In the genomic region with DNA sequence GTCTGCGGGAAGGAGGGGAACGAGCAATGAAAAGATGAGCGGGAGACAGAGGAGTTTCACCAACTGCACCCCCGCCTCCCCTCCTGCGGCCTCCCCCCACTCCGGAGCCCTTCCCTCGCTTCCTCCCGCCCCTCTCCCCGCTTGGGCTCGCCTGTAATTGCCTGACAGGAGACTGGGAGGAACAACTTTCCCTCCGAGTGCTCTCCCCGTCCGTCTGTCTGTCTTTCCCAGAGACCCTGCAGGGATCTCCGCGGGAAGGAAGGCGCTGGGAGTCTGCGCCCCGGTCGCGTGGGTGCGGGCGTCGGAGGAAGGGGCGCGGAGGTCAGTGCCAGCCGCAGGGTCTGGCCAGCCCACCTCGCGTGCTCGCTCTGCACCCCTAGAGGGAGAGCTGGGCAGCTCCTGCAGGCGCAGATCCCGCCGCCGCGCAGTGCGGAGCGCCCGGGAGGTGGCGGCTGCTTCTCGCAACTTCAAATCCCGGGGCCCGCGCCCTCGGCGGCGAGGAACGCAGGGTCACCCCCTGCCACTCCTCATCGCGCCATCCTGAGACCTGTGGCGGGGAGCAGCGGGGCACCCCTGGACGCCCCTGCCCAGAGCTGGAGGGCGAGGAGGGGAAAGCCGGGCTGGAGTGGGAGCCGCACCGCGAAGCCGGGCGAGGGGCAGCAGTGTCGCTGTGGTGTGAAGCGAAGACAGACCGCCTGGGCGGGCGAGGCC, we compare ENCODE assay signal across 8 cellular contexts. TPM values are rescaled to one million over a fixed set of nuclear protein-coding genes. Genes with fewer than 3 reads are reported as not detected.
A peak's percentile ranks its signal among the peaks of the same experiment; 100 is the strongest.
DNase-seq lines count a peak whose midpoint lies in the region; ATAC-seq and TF ChIP-seq lines count a peak whose summit lies in the region.

No MANE protein-coding gene starts in this region.

- 0 to 3% methylated on average over 9 to 10 of the region's 63 CpGs for WGBS in thyroid gland, 2 donors

- TF ChIP-seq CTCF in fibroblast of lung (conservative IDR thresholded peaks at IDR 0.05 in 1 of 2, IDR thresholded peaks at IDR 0.05 in 1 of 2; ENCODE audit: low read depth in 1 of 2, low read length in 2 of 2) (peak; percentile 58), thyroid gland (IDR thresholded peaks at IDR 0.05) (peak; percentile 23 to 66 (median 52))

- no peak overlapping the region for H2AFZ ChIP-seq in fibroblast of lung (ENCODE audit: low read length)

- H3K4me1 ChIP-seq in fibroblast of lung (ENCODE audit: control insufficient read depth, extremely low read depth, insufficient read depth, low read length) (peaks cover 8% of the 10 kb centered on the region), mucosa of stomach (ENCODE audit: control insufficient read depth, insufficient read depth, low read length) (peaks cover 16% of the 10 kb centered on the region), thyroid gland (peaks cover 21 to 28% of the 10 kb centered on the region in 2 donors)

- peak; percentile 4 for DNase-seq in SKM-1 treated with dmso at 0.1 percent for 144 hours (lab: John Stamatoyannopoulos, UW; ENCODE audit: unreplicated experiment)
- DNase-seq in SKM-1 (lab: John Stamatoyannopoulos, UW; ENCODE audit: unreplicated experiment) = no peak
- DNase-seq in NCI-H1930 (lab: John Stamatoyannopoulos, UW) = peak; percentile 8 to 36
- DNase-seq in activated CD8-positive, alpha-beta memory T cell treated with anti-CD3 and anti-CD28 coated beads, Interleukin-2, amount 50 U/mL, for 48 hours = peak; percentile 80
- DNase-seq in fibroblast of lung (ENCODE audit: low read depth in 2 of 2) = peak; percentile 89 to 97
- peak; percentile 74 to 75 for DNase-seq in thyroid gland

- H3K9ac ChIP-seq in fibroblast of lung (ENCODE audit: insufficient read depth, low read length) = peak overlapping the region; percentile 78
- H3K9ac ChIP-seq in mucosa of stomach (ENCODE audit: low read length) = peak overlapping the region; percentile 55

- H3K27me3 ChIP-seq in fibroblast of lung (ENCODE audit: control insufficient read depth, insufficient read depth, low read length) (no peaks in the 10 kb centered on the region), mucosa of stomach (ENCODE audit: control insufficient read depth, insufficient read depth, low read length) (peaks cover 7% of the 10 kb centered on the region), thyroid gland (no peaks in the 10 kb centered on the region)

- ATAC-seq in GM19351 (IDR thresholded peaks at IDR 0.05; ENCODE audit: unreplicated experiment) = no peak

- peak overlapping the region; percentile 91 for H3K4me2 ChIP-seq in fibroblast of lung (ENCODE audit: extremely low read depth, insufficient read depth, low read length)

- intact Hi-C loops in thyroid gland (cut with DNase I) = loop anchor here (5.0 to 10.0 kb wide), 2 partner anchors 140 to 1302 kb away; no protein-coding TSS in a partner anchor

- H3K9me3 ChIP-seq in fibroblast of lung (ENCODE audit: control insufficient read depth, insufficient read depth, low read depth, low read length) (no peaks in the 10 kb centered on the region), mucosa of stomach (ENCODE audit: control insufficient read depth, low read length) (no peaks in the 10 kb centered on the region), thyroid gland (no peaks in the 10 kb centered on the region)

- H3K27ac ChIP-seq in fibroblast of lung (ENCODE audit: insufficient read depth, low read length) (peak overlapping the region; percentile 90), thyroid gland (peak overlapping the region; percentile 80 to 95 (median 94))

- peaks cover 2% of the 10 kb centered on the region for H3K36me3 ChIP-seq in fibroblast of lung (ENCODE audit: control insufficient read depth, insufficient read depth, low read length)
- H3K36me3 ChIP-seq in mucosa of stomach (ENCODE audit: control insufficient read depth, insufficient read depth, low read length) = no peaks in the 10 kb centered on the region
- H3K36me3 ChIP-seq in thyroid gland = no peaks in the 10 kb centered on the region

- H3K4me3 ChIP-seq in fibroblast of lung (replicated peaks in 1 of 4; ENCODE audit: control extremely low read depth in 1 of 4, insufficient read depth in 1 of 4, low read depth in 3 of 4, low read length in 4 of 4) (peak overlapping the region; percentile 77 to 96 (median 78)), mucosa of stomach (ENCODE audit: low read length) (peak overlapping the region; percentile 51), thyroid gland (replicated peaks in 1 of 3) (peak overlapping the region; percentile 41 to 74 (median 59))

- no peaks in the 10 kb centered on the region for H4K20me1 ChIP-seq in fibroblast of lung (ENCODE audit: control insufficient read depth, extremely low read depth, insufficient read depth, low read length)

- peak; percentile 21 to 44 for TF ChIP-seq POLR2A in thyroid gland (IDR thresholded peaks at IDR 0.05)

- H3K79me2 ChIP-seq in fibroblast of lung (ENCODE audit: control insufficient read depth, insufficient read depth, low read length) = peaks cover 61% of the 10 kb centered on the region

RNA-seq across cellular contexts. Expression of a gene that starts 0.5 kb away (rescaled TPM):
- total RNA-seq in fibroblast of lung = 362 and 373 TPM in 2 replicates
- polyA plus RNA-seq in fibroblast of lung = 187 and 307 TPM in 2 replicates
- 195 and 285 TPM in 2 replicates for polyA plus RNA-seq in fibroblast of lung (2012)
- 203 and 273 TPM in 2 replicates for polyA minus RNA-seq in fibroblast of lung (ENCODE audit: low replicate concordance)
- total RNA-seq in thyroid gland = 100 to 1,000 TPM in 1 of 4 donors, 10 to 100 TPM in 3; 40.4 to 123 (median 58.3) TPM
